19 cellular contexts compared by ENCODE assay signal in genomic region chr6:100493206-100493888, GRCh38. TPM values are rescaled to one million over a fixed set of nuclear protein-coding genes. Genes with fewer than 3 reads are reported as not detected.
DNase-seq lines count a peak whose midpoint lies in the region; ATAC-seq and TF ChIP-seq lines count a peak whose summit lies in the region.
"Had no signal": no experiment of that assay in that cellular context is flagged by ENCODE, and none has a peak within 500 bp of the region (broad histone marks: within the 10 kb centered on the region; RNA-seq: fewer than 3 reads in every experiment).

No MANE protein-coding gene starts in this region.

- in situ Hi-C loops in brain microvascular endothelial cell (cut with HindIII; ENCODE audit: low pct_ligation_motif_present, low sequenced_read_pairs), result no loop called here

- peak overlapping the region; percentile 65 for H3K4me2 ChIP-seq in OCI-LY1 (ENCODE audit: low read length)

- H3F3A ChIP-seq in OCI-LY1 (ENCODE audit: insufficient read depth, low read length), result no peaks in the 10 kb centered on the region

- peaks cover 11% of the 10 kb centered on the region for H3K9me3 ChIP-seq in OCI-LY1 (ENCODE audit: low read length)
- peaks cover 0 to 3% of the 10 kb centered on the region in 2 donors for H3K9me3 ChIP-seq in left lung
- H3K9me3 ChIP-seq: body of pancreas, Peyer's patch, suprapubic skin had no signal

- H3K4me3 ChIP-seq in OCI-LY1 (ENCODE audit: low read depth, low read length, poor library complexity, severe bottlenecking) (peak overlapping the region; percentile 57), epithelial cell of esophagus (ENCODE audit: low read length) (no peak overlapping the region), left lung (no peak overlapping the region), brain microvascular endothelial cell (ENCODE audit: low read depth, low read length) (no peak overlapping the region)
- H3K4me3 ChIP-seq: body of pancreas, coronary artery, Peyer's patch, suprapubic skin had no signal

- no peaks in the 10 kb centered on the region for H3K9me2 ChIP-seq in OCI-LY1 (ENCODE audit: low read depth, low read length)

- H3K4me1 ChIP-seq in OCI-LY1 (ENCODE audit: insufficient read depth, low read length, severe bottlenecking) (peaks cover 60% of the 10 kb centered on the region), left lung (no peaks in the 10 kb centered on the region)
- H3K4me1 ChIP-seq: Peyer's patch, suprapubic skin had no signal

- peak overlapping the region; percentile 8; the same call in 1 of the 2 replicates for H2AFZ ChIP-seq in OCI-LY1 (ENCODE audit: low read length)

- intact Hi-C loops in left lung (cut with DNase I), result no loop called here

- H3K79me2 ChIP-seq in OCI-LY1 (ENCODE audit: insufficient read depth, low read length), result no peaks in the 10 kb centered on the region

- H3K27me3 ChIP-seq in OCI-LY1 (ENCODE audit: insufficient read depth, low read length) (no peaks in the 10 kb centered on the region), left lung (peaks cover 0 to 23% of the 10 kb centered on the region in 2 donors), brain microvascular endothelial cell (replicated peaks) (no peaks in the 10 kb centered on the region)
- H3K27me3 ChIP-seq: body of pancreas, Peyer's patch had no signal

- peak overlapping the region; percentile 97 for H3K27ac ChIP-seq in OCI-LY1 (ENCODE audit: low read depth, low read length, poor library complexity, severe bottlenecking)
- no peak overlapping the region for H3K27ac ChIP-seq in left lung
- H3K27ac ChIP-seq in brain microvascular endothelial cell, result no peak overlapping the region
- H3K27ac ChIP-seq: body of pancreas, coronary artery, Peyer's patch, suprapubic skin had no signal

- peak; percentile 78 for DNase-seq in ELF-1 (ENCODE audit: low read depth, low spot score)
- peak; percentile 91 for DNase-seq in epithelial cell of esophagus (ENCODE audit: low read depth)
- no peak for DNase-seq in left lung
- DNase-seq in left lobe of liver (ENCODE audit: low spot score), result no peak
- no peak for DNase-seq in NCI-H1930 (lab: John Stamatoyannopoulos, UW)
- no peak for DNase-seq in brain microvascular endothelial cell
- DNase-seq in D341Med (ENCODE audit: low spot score), result no peak
- DNase-seq: activated CD4-positive, alpha-beta T cell treated with anti-CD3 and anti-CD28 coated beads for 4 hours; activated naive CD8-positive, alpha-beta T cell treated with anti-CD3 and anti-CD28 coated beads, Interleukin-2, amount 10 ng/mL, durations not matched to agents 7 days and 5 days; body of pancreas; CD4-positive, alpha-beta memory T cell; DMS79 treated with DMSO at 0.1 percent for 48 hours; foreskin fibroblast; Peyer's patch; right cardiac atrium had no signal

- peak; percentile 62 for ATAC-seq in left lung
- no peak for ATAC-seq in left lobe of liver
- ATAC-seq: activated T-helper 17 cell treated with anti-CD3 and anti-CD28 coated beads, Interleukin-2, amount 50 U/mL, for 72 hours; body of pancreas; right cardiac atrium had no signal

- no peaks in the 10 kb centered on the region for H4K20me1 ChIP-seq in OCI-LY1 (ENCODE audit: insufficient read depth, low read length)

- TF ChIP-seq CTCF in OCI-LY1 (IDR thresholded peaks at IDR 0.05; ENCODE audit: low read length) (no peak), epithelial cell of esophagus (IDR thresholded peaks at IDR 0.05; ENCODE audit: insufficient read depth, low read depth, low read length, missing control alignments) (no peak), left lung (IDR thresholded peaks at IDR 0.05) (no peak), brain microvascular endothelial cell (IDR thresholded peaks at IDR 0.05; ENCODE audit: low read depth, low read length, missing control alignments) (no peak)

- peak overlapping the region; percentile 72 for H3K9ac ChIP-seq in OCI-LY1 (ENCODE audit: low read length)

- H3K36me3 ChIP-seq in OCI-LY1 (ENCODE audit: insufficient read depth, low read length), result peaks cover 8% of the 10 kb centered on the region; the same call in 1 of the 2 replicates
- H3K36me3 ChIP-seq in left lung, result no peaks in the 10 kb centered on the region
- no peaks in the 10 kb centered on the region for H3K36me3 ChIP-seq in brain microvascular endothelial cell (replicated peaks)
- H3K36me3 ChIP-seq: Peyer's patch, suprapubic skin had no signal

RNA-seq across cellular contexts. Expression of gene SIM1, which starts 28.6 kb away (rescaled TPM):
- total RNA-seq in left lung (not detected), left lobe of liver (not detected)
- total RNA-seq: activated naive CD8-positive, alpha-beta T cell treated with anti-CD3 and anti-CD28 coated beads, Interleukin-2, amount 10 ng/mL, durations not matched to agents 7 days and 5 days; activated T-helper 17 cell treated with anti-CD3 and anti-CD28 coated beads, Interleukin-2, amount 50 U/mL, for 72 hours; CD4-positive, alpha-beta memory T cell; right cardiac atrium had no signal

Comparison
In these comparisons a context has a peak if more than half of its experiments do, and no peak if none do; other contexts are left out.
1. DNase-seq: peak in ELF-1 (single experiment) and epithelial cell of esophagus (single experiment); none in left lung (0 of 2), left lobe of liver (single experiment), NCI-H1930 (0 of 2), brain microvascular endothelial cell (single experiment) and D341Med (single experiment).